21 cellular contexts compared by ENCODE assay signal in the genomic region with DNA sequence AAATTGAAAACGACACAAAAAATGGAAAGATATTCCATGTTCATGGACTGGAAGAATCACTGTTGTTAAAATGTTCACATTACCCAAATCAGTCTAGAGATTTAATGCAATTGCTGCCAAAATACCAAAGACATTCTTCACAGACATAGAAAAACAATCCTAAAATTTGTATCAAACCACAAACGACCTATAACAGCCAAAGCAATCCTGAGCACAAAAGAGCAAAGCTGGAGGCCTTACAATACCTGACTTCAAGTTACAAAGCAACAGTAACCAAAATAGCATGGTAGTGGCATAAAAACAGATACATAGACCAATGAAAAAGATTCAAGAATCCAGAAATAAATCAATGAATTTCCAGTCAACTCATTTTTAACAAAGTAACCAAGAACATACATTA.
DNase-seq lines count a peak whose midpoint lies in the region; ATAC-seq, FAIRE-seq and TF ChIP-seq lines count a peak whose summit lies in the region.
"Had no signal": no experiment of that assay in that cellular context is flagged by ENCODE, and none has a peak within 500 bp of the region (broad histone marks: within the 10 kb centered on the region; RNA-seq: fewer than 3 reads in every experiment).

No MANE protein-coding gene starts in this region.

- intact Hi-C loops in pancreas (cut with DNase I), result no loop called here

- no peak overlapping the region for H3K4me3 ChIP-seq in BJ (ENCODE audit: low read depth, low read length)
- no peak overlapping the region for H3K4me3 ChIP-seq in pancreas
- H3K4me3 ChIP-seq: MG63, Peyer's patch had no signal

- TF ChIP-seq CTCF in BJ (IDR thresholded peaks at IDR 0.05; ENCODE audit: insufficient read depth, low read depth, low read length) (no peak), pancreas (IDR thresholded peaks at IDR 0.05) (no peak)

- H3K27me3 ChIP-seq in BJ (ENCODE audit: control insufficient read depth, insufficient read depth, low read length) (no peaks in the 10 kb centered on the region), pancreas (no peaks in the 10 kb centered on the region)
- H3K27me3 ChIP-seq: MG63, Peyer's patch had no signal

- FAIRE-seq in H54 (lab: Jason Lieb, UNC) (peak; percentile 65), pancreas (lab: Jason Lieb, UNC) (no peak)

- POLR2A ChIA-PET in BJ (lab: Charles Lee), result no interaction called here

- TF ChIP-seq POLR2A in H54 (IDR thresholded peaks at IDR 0.05; ENCODE audit: low read depth, low read length), result no peak

- no peak overlapping the region for H3K27ac ChIP-seq in pancreas
- H3K27ac ChIP-seq: HL-60, KMS-11, Peyer's patch had no signal

- DNase-seq in BJ (ENCODE audit: low read depth), result peak; percentile 11
- DNase-seq in H54 (ENCODE audit: insufficient read length, low spot score), result no peak
- peak; percentile 76 for DNase-seq in astrocyte of the hippocampus (ENCODE audit: low read depth, low spot score)
- peak; percentile 1 for DNase-seq in glomerular visceral epithelial cell (ENCODE audit: extremely low spot score)
- no peak for DNase-seq in NCI-H1417 treated with DMSO at 0.1 percent for 48 hours (lab: John Stamatoyannopoulos, UW)
- DNase-seq in HT-29 (ENCODE audit: low spot score), result no peak
- no peak for DNase-seq in pancreas
- DNase-seq: AML-193; CD4-positive, CD25-positive, alpha-beta regulatory T cell; DMS79; GF-D8; MG63; NCI-H1105 treated with DMSO at 0.1 percent for 48 hours; NCI-H1930; NCI-H510A treated with DMSO at 0.1 percent for 48 hours; Peyer's patch; Right ventricle myocardium superior had no signal

- no peak for ATAC-seq in GM21360 (IDR thresholded peaks at IDR 0.05; ENCODE audit: unreplicated experiment)
- no peak for ATAC-seq in pancreas
- ATAC-seq: HCT116 had no signal

- 31 to 37% methylated on average over 2 of the region's 2 CpGs for WGBS in pancreas, 2 donors

- H3K36me3 ChIP-seq in BJ (ENCODE audit: control insufficient read depth, insufficient read depth, low read length) (no peaks in the 10 kb centered on the region), pancreas (no peaks in the 10 kb centered on the region)
- H3K36me3 ChIP-seq: MG63, Peyer's patch had no signal

- H3K4me1 ChIP-seq in pancreas, result no peaks in the 10 kb centered on the region
- H3K4me1 ChIP-seq: Peyer's patch had no signal

- H3K9me3 ChIP-seq in pancreas, result no peaks in the 10 kb centered on the region
- H3K9me3 ChIP-seq: MG63, Peyer's patch had no signal

- CTCF ChIA-PET in BJ (lab: Yijun Ruan, JAX), result no interaction called here

Comparison
In these comparisons a context has a peak if more than half of its experiments do, and no peak if none do; other contexts are left out.
1. DNase-seq: peak in BJ (single experiment), astrocyte of the hippocampus (single experiment) and glomerular visceral epithelial cell (single experiment); none in H54 (single experiment), NCI-H1417 treated with DMSO at 0.1 percent for 48 hours (single experiment), HT-29 (single experiment) and pancreas (0 of 6).